Comparison of ENCODE assay signal across 1 cellular context in genomic region chr18:69808399-69808798, GRCh38.
TF ChIP-seq lines count a peak whose summit lies in the region.

No MANE protein-coding gene starts in this region.

TF ChIP-seq in GM23338, 12 proteins besides CTCF, POLR2A, EP300 and RAD21 (continued from another document):
- no peak for TF ChIP-seq ETS1 (IDR thresholded peaks at IDR 0.05)
- no peak for TF ChIP-seq NANOG (IDR thresholded peaks at IDR 0.05; ENCODE audit: borderline replicate concordance)
- no peak for TF ChIP-seq ZNF331 (CRISPR knock-in tag; IDR thresholded peaks at IDR 0.05; ENCODE audit: low read depth)
- TF ChIP-seq EZH2 (IDR thresholded peaks at IDR 0.05; ENCODE audit: low read depth, unreplicated experiment), result no peak
